28 cellular contexts compared by ENCODE assay signal in genomic region chr4:147284218-147284617, GRCh38.
"Had no signal": no experiment of that assay in that cellular context is flagged by ENCODE, and none has a peak within 500 bp of the region (broad histone marks: within the 10 kb centered on the region; RNA-seq: fewer than 3 reads in every experiment).

No MANE protein-coding gene starts in this region.

- H3K9me3 ChIP-seq: colonic mucosa, lower lobe of right lung, mucosa of descending colon, ovary, psoas muscle, sigmoid colon, testis, tibial artery had no signal

- H3K27ac ChIP-seq: colonic mucosa, heart right ventricle, left ventricle myocardium inferior, lower lobe of right lung, ovary, psoas muscle, sigmoid colon, testis, tibial artery had no signal

- H3K27me3 ChIP-seq: colonic mucosa, heart right ventricle, ovary, sigmoid colon, testis, tibial artery had no signal

- H3K4me1 ChIP-seq: colonic mucosa, heart right ventricle, left ventricle myocardium inferior, lower lobe of right lung, psoas muscle, sigmoid colon had no signal

- DNase-seq: colonic mucosa; effector CD8-positive, alpha-beta T cell; endodermal cell; foreskin melanocyte; glutamatergic neuron; heart right ventricle; hypothalamus; immature natural killer cell; left cardiac atrium; left ventricle myocardium inferior; lower lobe of right lung; mucosa of descending colon; naive B cell; nephron progenitor cell; occipital lobe; ovary; posterior cingulate gyrus; psoas muscle; right cardiac atrium; sigmoid colon; stimulated activated CD4-positive, alpha-beta T cell treated with anti-CD3 and anti-CD28 coated beads, Interleukin-2, amount 100 ng/mL, for 24 hours; stimulated activated CD4-positive, alpha-beta T cell treated with anti-CD3 and anti-CD28 coated beads, Interleukin-4, amount 100 ng/mL, for 24 hours; stimulated activated naive CD8-positive, alpha-beta T cell treated with anti-CD3 and anti-CD28 coated beads, Interleukin-15, Interleukin-2, amounts not matched to agents 100 U/mL and 50 U/mL, for 24 hours; substantia nigra; testis; tibial artery had no signal

- H3K4me3 ChIP-seq: colonic mucosa, heart right ventricle, left ventricle myocardium inferior, lower lobe of right lung, mucosa of descending colon, ovary, psoas muscle, sigmoid colon, testis, tibial artery had no signal

- ATAC-seq: esophagus mucosa; heart right ventricle; left cardiac atrium; lower lobe of right lung; mucosa of descending colon; psoas muscle; right cardiac atrium; stimulated activated effector memory CD8-positive, alpha-beta T cell treated with anti-CD3 and anti-CD28 coated beads, Interleukin-12 subunit alpha, Interleukin-12 subunit beta, amount 100 ng/mL, for 72 hours; stimulated activated naive CD8-positive, alpha-beta T cell treated with anti-CD3 and anti-CD28 coated beads, Interleukin-15, Interleukin-2, amounts not matched to agents 100 U/mL and 50 U/mL, for 24 hours had no signal

- H3K36me3 ChIP-seq: colonic mucosa, heart right ventricle, left ventricle myocardium inferior, lower lobe of right lung, ovary, sigmoid colon, tibial artery had no signal
